In genomic region chr5:67010684-67011409, GRCh38 we compare ENCODE assay signal across 8 cellular contexts.
DNase-seq lines count a peak whose midpoint lies in the region; ATAC-seq and TF ChIP-seq lines count a peak whose summit lies in the region.

No MANE protein-coding gene starts in this region.

- ATAC-seq in activated CD4-positive, alpha-beta T cell treated with anti-CD3 and anti-CD28 coated beads for 36 hours = peak; percentile 16
- no peak for ATAC-seq in HG02870 (IDR thresholded peaks at IDR 0.05; ENCODE audit: unreplicated experiment)

- peaks cover 95% of the 10 kb centered on the region for H3K4me1 Mint-ChIP-seq in activated CD4-positive, alpha-beta T cell treated with anti-CD3 and anti-CD28 coated beads for 36 hours

- H3K4me3 ChIP-seq in hepatocyte (no peak overlapping the region), subcutaneous abdominal adipose tissue (ENCODE audit: low read depth in 1 of 5, low read length in 5 of 5) (peak overlapping the region in 4 of 5 donors; percentile 2 to 28 (median 12))

- H3K27me3 ChIP-seq in hepatocyte (no peaks in the 10 kb centered on the region), subcutaneous abdominal adipose tissue (ENCODE audit: control insufficient read depth in 5 of 5, insufficient read depth in 4 of 5, low read length in 5 of 5) (no peaks in the 10 kb centered on the region)

- H3K36me3 Mint-ChIP-seq in activated CD4-positive, alpha-beta T cell treated with anti-CD3 and anti-CD28 coated beads for 36 hours (ENCODE audit: low read depth) = no peaks in the 10 kb centered on the region

- peak overlapping the region; percentile 71 for H3K27ac Mint-ChIP-seq in activated CD4-positive, alpha-beta T cell treated with anti-CD3 and anti-CD28 coated beads for 36 hours

- POLR2A ChIA-PET in activated CD4-positive, alpha-beta T cell treated with anti-CD3 and anti-CD28 coated beads for 36 hours (lab: Charles Lee) = interaction anchor here (0.6 to 0.9 kb wide), 2 partner anchors 18 to 22 kb away, joined by 3 to 4 read pairs; no protein-coding TSS in a partner anchor

- 53% methylated on average over 8 of the region's 8 CpGs for WGBS in hepatocyte (ENCODE audit: low lambda C conversion rate, missing lambda C conversion rate)

- H3K36me3 ChIP-seq in hepatocyte (replicated peaks; ENCODE audit: insufficient read depth, low read depth) (no peaks in the 10 kb centered on the region), subcutaneous abdominal adipose tissue (ENCODE audit: control insufficient read depth in 5 of 5, insufficient read depth in 5 of 5, low read length in 5 of 5) (no peaks in the 10 kb centered on the region)

- peak overlapping the region; percentile 83 for H3K27ac ChIP-seq in hepatocyte
- peak overlapping the region; percentile 95 for H3K27ac ChIP-seq in subcutaneous abdominal adipose tissue (ENCODE audit: low read depth, low read length)

- no peak overlapping the region for H2AFZ ChIP-seq in hepatocyte

- peaks cover 89% of the 10 kb centered on the region for H3K79me2 ChIP-seq in hepatocyte

- H3K9ac ChIP-seq in subcutaneous abdominal adipose tissue (ENCODE audit: low read length in 5 of 5) = peak overlapping the region in 3 of 5 donors; percentile 8 to 31 (median 19)

- DNase-seq in activated CD4-positive, alpha-beta T cell treated with anti-CD3 and anti-CD28 coated beads for 36 hours = peak; percentile 61
- DNase-seq in activated CD4-positive, alpha-beta T cell treated with anti-CD3 and anti-CD28 coated beads for 1 hour = no peak
- DNase-seq in activated CD4-positive, alpha-beta T cell treated with anti-CD3 and anti-CD28 coated beads, Interleukin-2, amount 50 U/mL, for 48 hours = peak; percentile 30 to 49
- DNase-seq in hepatocyte (ENCODE audit: low spot score) = no peak
- DNase-seq in DMS53 treated with DMSO at 0.1 percent for 48 hours (lab: John Stamatoyannopoulos, UW; ENCODE audit: unreplicated experiment) = no peak
- no peak for DNase-seq in SIG-M5 treated with dmso at 0.1 percent for 504 hours (lab: John Stamatoyannopoulos, UW; ENCODE audit: unreplicated experiment)

- no peaks in the 10 kb centered on the region for H3K9me2 ChIP-seq in hepatocyte (replicated peaks; ENCODE audit: insufficient read depth)

- no peaks in the 10 kb centered on the region for H3K9me3 ChIP-seq in hepatocyte (ENCODE audit: low read depth)
- H3K9me3 ChIP-seq in subcutaneous abdominal adipose tissue (ENCODE audit: control insufficient read depth in 5 of 5, low read length in 5 of 5) = no peaks in the 10 kb centered on the region

- intact Hi-C loops in activated CD4-positive, alpha-beta T cell treated with anti-CD3 and anti-CD28 coated beads for 36 hours (cut with DNase I, micrococcal nuclease) = loop anchor here in 1 of 2 experiments (5.0 to 10.0 kb wide), 2 partner anchors 184 to 1244 kb away; no protein-coding TSS in a partner anchor

- no peaks in the 10 kb centered on the region for H4K20me1 ChIP-seq in hepatocyte (ENCODE audit: insufficient read depth, poor library complexity, severe bottlenecking)

- CTCF ChIA-PET in activated CD4-positive, alpha-beta T cell treated with anti-CD3 and anti-CD28 coated beads for 36 hours (lab: Charles Lee) = interaction anchor here (2.9 kb wide), 1 partner anchor 17 kb away, joined by 10 read pairs; no protein-coding TSS in a partner anchor

- H3K4me2 ChIP-seq in hepatocyte = peak overlapping the region; percentile 52

- no peak for TF ChIP-seq CTCF in hepatocyte (IDR thresholded peaks at IDR 0.05; ENCODE audit: poor library complexity)

- H3K27me3 Mint-ChIP-seq in activated CD4-positive, alpha-beta T cell treated with anti-CD3 and anti-CD28 coated beads for 36 hours = no peaks in the 10 kb centered on the region

- H3K9me3 Mint-ChIP-seq in activated CD4-positive, alpha-beta T cell treated with anti-CD3 and anti-CD28 coated beads for 36 hours (ENCODE audit: low read depth) = no peaks in the 10 kb centered on the region

- H3K4me3 Mint-ChIP-seq in activated CD4-positive, alpha-beta T cell treated with anti-CD3 and anti-CD28 coated beads for 36 hours = no peak overlapping the region

- H3K4me1 ChIP-seq in hepatocyte (ENCODE audit: insufficient read depth) = peaks cover 54% of the 10 kb centered on the region
- peaks cover 2 to 72% (median 61%) of the 10 kb centered on the region in 5 donors for H3K4me1 ChIP-seq in subcutaneous abdominal adipose tissue (ENCODE audit: control insufficient read depth in 5 of 5, insufficient read depth in 5 of 5, low read length in 5 of 5)

Comparison
In these comparisons a context has a peak if more than half of its experiments do, and no peak if none do; other contexts are left out.
1. DNase-seq: peak in activated CD4-positive, alpha-beta T cell treated with anti-CD3 and anti-CD28 coated beads for 36 hours (single experiment) and activated CD4-positive, alpha-beta T cell treated with anti-CD3 and anti-CD28 coated beads, Interleukin-2, amount 50 U/mL, for 48 hours (2 of 2); none in activated CD4-positive, alpha-beta T cell treated with anti-CD3 and anti-CD28 coated beads for 1 hour (single experiment), hepatocyte (single experiment), DMS53 treated with DMSO at 0.1 percent for 48 hours (single experiment) and SIG-M5 treated with dmso at 0.1 percent for 504 hours (single experiment).